Comparison of ENCODE assay signal across 19 cellular contexts in the genomic region with DNA sequence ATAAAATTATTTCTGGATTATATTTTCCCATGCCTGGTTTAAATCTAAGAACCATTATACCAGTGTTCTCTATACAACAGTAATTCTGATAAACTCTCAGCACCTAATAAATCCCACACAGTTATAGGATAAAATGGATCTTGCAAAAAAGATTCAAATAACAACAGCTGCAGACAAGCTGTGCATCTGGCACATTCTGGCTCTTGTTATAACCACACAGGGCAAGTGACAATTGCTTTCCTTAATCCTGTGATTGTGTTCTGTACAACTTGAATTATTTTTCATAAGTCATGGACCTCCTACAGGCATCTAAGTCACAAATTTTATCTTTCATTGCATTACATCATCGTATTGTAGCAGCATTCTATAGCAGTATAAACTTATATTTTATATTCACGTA.
DNase-seq lines count a peak whose midpoint lies in the region; ATAC-seq and TF ChIP-seq lines count a peak whose summit lies in the region.
"Had no signal": no experiment of that assay in that cellular context is flagged by ENCODE, and none has a peak within 500 bp of the region (broad histone marks: within the 10 kb centered on the region; RNA-seq: fewer than 3 reads in every experiment).

No MANE protein-coding gene starts in this region.

- TF ChIP-seq CTCF in A673 (conservative IDR thresholded peaks at IDR 0.05; ENCODE audit: low read depth, low read length) (no peak), adrenal gland (IDR thresholded peaks at IDR 0.05) (no peak)

- CTCF ChIA-PET in A673 (lab: Charles Lee): no interaction called here

- H3K36me3 ChIP-seq in A673 (ENCODE audit: insufficient read depth, low read length, poor library complexity, severe bottlenecking) (no peaks in the 10 kb centered on the region), adrenal gland (replicated peaks in 1 of 2) (no peaks in the 10 kb centered on the region)
- H3K36me3 ChIP-seq: BLaER1 treated with 17β-estradiol and CSF1 and Interleukin-3, amounts not matched to agents 10 nM and 100 nM had no signal

- no peaks in the 10 kb centered on the region for H3K9me3 ChIP-seq in A673 (ENCODE audit: low read depth, low read length, poor library complexity, severe bottlenecking)
- no peaks in the 10 kb centered on the region for H3K9me3 ChIP-seq in adrenal gland (replicated peaks in 1 of 3)
- H3K9me3 ChIP-seq: BLaER1 treated with 17β-estradiol and CSF1 and Interleukin-3, amounts not matched to agents 10 nM and 100 nM; SK-N-SH had no signal

- ATAC-seq in HG02884 (IDR thresholded peaks at IDR 0.05; ENCODE audit: unreplicated experiment): no peak
- ATAC-seq in HG03432 (IDR thresholded peaks at IDR 0.05; ENCODE audit: unreplicated experiment): no peak

- H3K4me1 ChIP-seq in A673 (ENCODE audit: insufficient read depth, low read length, poor library complexity, severe bottlenecking): no peaks in the 10 kb centered on the region
- no peaks in the 10 kb centered on the region for H3K4me1 ChIP-seq in adrenal gland (replicated peaks in 1 of 2)
- H3K4me1 ChIP-seq: BLaER1 treated with 17β-estradiol and CSF1 and Interleukin-3, amounts not matched to agents 10 nM and 100 nM had no signal

- no peak overlapping the region for H3K4me3 ChIP-seq in A673 (ENCODE audit: low read depth, low read length, poor library complexity, severe bottlenecking)
- no peak overlapping the region for H3K4me3 ChIP-seq in adrenal gland
- H3K4me3 ChIP-seq: BLaER1 treated with 17β-estradiol and CSF1 and Interleukin-3, amounts not matched to agents 10 nM and 100 nM had no signal

- BruUV-seq in A673 (replicated peaks; lab: Mats Ljungman, UMichigan): no TSS peak

- 66 to 77% (median 74%) methylated on average over 2 of the region's 2 CpGs for WGBS in adrenal gland, 4 donors

- peak; percentile 3 for DNase-seq in A673 (ENCODE audit: low spot score)
- DNase-seq in DMS 273 (lab: John Stamatoyannopoulos, UW; ENCODE audit: unreplicated experiment): peak; percentile 33
- DNase-seq in NCI-H82 (lab: John Stamatoyannopoulos, UW): peak; percentile 80
- peak; percentile 61 for DNase-seq in myocyte (ENCODE audit: low read depth)
- no peak for DNase-seq in adrenal gland
- DNase-seq: 8988T; CD4-positive, alpha-beta T cell; DMS153; NCI-H1092; NCI-H1417 treated with DMSO at 0.1 percent for 48 hours; NCI-H1694 treated with DMSO at 0.1 percent for 48 hours; NCI-H2081; NCI-H2227 treated with DMSO at 0.1 percent for 48 hours; SIG-M5; SK-N-SH; SW 1271 had no signal

- no peaks in the 10 kb centered on the region for H3K27me3 ChIP-seq in A673 (replicated peaks; ENCODE audit: insufficient read depth, low read depth, low read length, poor library complexity)
- no peaks in the 10 kb centered on the region for H3K27me3 ChIP-seq in adrenal gland
- H3K27me3 ChIP-seq: BLaER1 treated with 17β-estradiol and CSF1 and Interleukin-3, amounts not matched to agents 10 nM and 100 nM had no signal

- intact Hi-C loops in A673 (cut with micrococcal nuclease; ENCODE audit: unreplicated experiment): no loop called here
- intact Hi-C loops in adrenal gland (cut with DNase I): no loop called here

- H3K27ac ChIP-seq in A673 (ENCODE audit: low read depth, low read length, poor library complexity, severe bottlenecking) (no peak overlapping the region), adrenal gland (no peak overlapping the region)
- H3K27ac ChIP-seq: BLaER1 treated with 17β-estradiol and CSF1 and Interleukin-3, amounts not matched to agents 10 nM and 100 nM had no signal

- POLR2A ChIA-PET in A673 (lab: Charles Lee; ENCODE audit: low non-redundant PET): interaction anchor here (0.6 kb wide), 1 partner anchor 28 kb away, joined by 3 read pairs; no protein-coding TSS in a partner anchor

- no peak for TF ChIP-seq POLR2A in adrenal gland (IDR thresholded peaks at IDR 0.05)

Comparison
In these comparisons a context has a peak if more than half of its experiments do, and no peak if none do; other contexts are left out.
1. DNase-seq: peak in A673 (single experiment), DMS 273 (single experiment), NCI-H82 (single experiment) and myocyte (single experiment); none in adrenal gland (0 of 7).